8 cellular contexts compared by ENCODE assay signal in the genomic region with DNA sequence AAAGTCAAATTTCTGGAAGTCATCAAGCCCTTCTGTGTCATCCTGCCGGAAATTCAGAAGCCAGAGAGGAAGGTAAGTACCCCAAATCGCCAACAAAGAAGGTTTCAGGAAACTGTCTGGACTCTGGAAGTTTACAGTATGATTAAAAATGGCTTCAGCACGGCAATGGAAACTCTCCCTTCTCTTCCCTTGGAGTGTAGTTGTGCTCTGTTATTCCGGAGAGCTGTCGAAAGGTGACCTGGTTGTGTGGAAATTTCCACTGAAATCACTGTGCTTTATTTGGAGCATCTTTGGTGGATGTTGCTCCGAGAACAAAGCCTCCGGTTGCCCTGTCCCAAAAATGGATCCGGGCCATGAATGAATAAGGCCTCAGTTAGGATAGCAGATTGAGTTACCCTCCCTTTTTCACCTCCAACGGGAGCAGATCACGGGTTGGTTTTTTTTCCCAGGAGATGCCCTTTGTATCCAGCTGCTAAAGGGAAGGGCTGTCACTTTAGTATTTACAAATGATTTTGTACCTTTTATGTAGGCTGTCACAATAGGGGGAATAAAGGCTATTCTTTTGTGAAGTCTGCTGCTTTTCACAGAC. TPM values are rescaled to one million over a fixed set of nuclear protein-coding genes. Genes with fewer than 3 reads are reported as not detected.
DNase-seq lines count a peak whose midpoint lies in the region; ATAC-seq, FAIRE-seq and TF ChIP-seq lines count a peak whose summit lies in the region.

No MANE protein-coding gene starts in this region.

- no peaks in the 10 kb centered on the region for H3K9me3 ChIP-seq in Panc1 (ENCODE audit: control insufficient read depth, insufficient read depth, low read depth, low read length)

- no peaks in the 10 kb centered on the region for H3K9me3 Mint-ChIP-seq in neural crest cell

- peak overlapping the region; percentile 98 for H3K4me3 Mint-ChIP-seq in neural crest cell

- BruUV-seq in Panc1 (replicated peaks; lab: Mats Ljungman, UMichigan), result no TSS peak

- no peak for DNase-seq in GM19239 (ENCODE audit: insufficient read length, low spot score)
- DNase-seq in Panc1 (ENCODE audit: low read depth, low spot score), result no peak
- DNase-seq in epithelial cell of esophagus (ENCODE audit: low read depth), result no peak
- no peak for DNase-seq in neural crest cell (ENCODE audit: low read depth, low spot score)
- no peak for DNase-seq in iPS-NIHi7 (ENCODE audit: extremely low spot score)
- no peak for DNase-seq in iPS-NIHi11 (ENCODE audit: low spot score)

- H3K27ac Mint-ChIP-seq in neural crest cell (ENCODE audit: unreplicated experiment), result peak overlapping the region; percentile 99

- CTCF ChIA-PET in Panc1 (lab: Charles Lee), result no interaction called here

- TF ChIP-seq CTCF in Panc1 (IDR thresholded peaks at IDR 0.05) (no peak), epithelial cell of esophagus (IDR thresholded peaks at IDR 0.05; ENCODE audit: insufficient read depth, low read depth, low read length, missing control alignments) (no peak), neural crest cell (conservative IDR thresholded peaks at IDR 0.05) (no peak)

- H3K36me3 Mint-ChIP-seq in neural crest cell (ENCODE audit: low read depth), result peaks cover 2% of the 10 kb centered on the region

- FAIRE-seq in GM19239 (lab: Jason Lieb, UNC), result peak; percentile 71

- intact Hi-C loops in Panc1 (cut with micrococcal nuclease; ENCODE audit: unreplicated experiment), result no loop called here

- H3K4me3 ChIP-seq in Panc1 (ENCODE audit: low read depth in 2 of 2, low read length in 2 of 2) (peak overlapping the region; percentile 97 to 99), epithelial cell of esophagus (ENCODE audit: low read length) (peak overlapping the region; percentile 99)

- H3K27ac ChIP-seq in Panc1 (ENCODE audit: low read length), result peak overlapping the region; percentile 98

- peaks cover 21% of the 10 kb centered on the region for H3K4me1 ChIP-seq in Panc1 (ENCODE audit: control insufficient read depth, insufficient read depth, low read length)

- ATAC-seq in Panc1, result no peak
- ATAC-seq in HG03196 (IDR thresholded peaks at IDR 0.05; ENCODE audit: unreplicated experiment), result no peak
- no peak for ATAC-seq in HG03354 (IDR thresholded peaks at IDR 0.05; ENCODE audit: poor library complexity, severe bottlenecking, unreplicated experiment)

- peaks cover 33% of the 10 kb centered on the region for H3K36me3 ChIP-seq in Panc1 (ENCODE audit: control insufficient read depth, insufficient read depth, low read length)

- peaks cover 2% of the 10 kb centered on the region for H3K27me3 ChIP-seq in Panc1 (ENCODE audit: control insufficient read depth, insufficient read depth, low read length)

- in situ Hi-C loops in Panc1 (cut with HindIII; ENCODE audit: low pct_unique_long_range_greater_than_20kb, low sequenced_read_pairs), result no loop called here

- peaks cover 39% of the 10 kb centered on the region for H3K4me1 Mint-ChIP-seq in neural crest cell

- POLR2A ChIA-PET in Panc1 (lab: Charles Lee), result no interaction called here

- H3K27me3 Mint-ChIP-seq in neural crest cell (ENCODE audit: low read depth), result peaks cover 11% of the 10 kb centered on the region

RNA-seq across cellular contexts. Expression of a gene that starts 0.7 kb away (rescaled TPM):
- total RNA-seq in Panc1 (2021; ENCODE audit: unreplicated experiment) (246 TPM), neural crest cell (181 and 184 TPM in 2 replicates)
- 179 TPM for polyA plus RNA-seq in Panc1 (2012; ENCODE audit: insufficient read length)
